ENCODE assay signal across 2 cellular contexts in genomic region chr18:50090370-50091312, GRCh38.
TF ChIP-seq lines count a peak whose summit lies in the region.

No MANE protein-coding gene starts in this region.

TF ChIP-seq in HepG2, 621 proteins besides CTCF, POLR2A, EP300 and RAD21 (continued from another document and continues in another):
- no peak for TF ChIP-seq STAT6 (CRISPR knock-in tag; IDR thresholded peaks at IDR 0.05; ENCODE audit: borderline replicate concordance)
- TF ChIP-seq CREM (IDR thresholded peaks at IDR 0.05), result peak; percentile 23; the same call in 1 of the 2 replicates
- no peak for TF ChIP-seq CREM (CRISPR knock-in tag; IDR thresholded peaks at IDR 0.05)
- no peak for TF ChIP-seq ZNF562 (CRISPR knock-in tag; IDR thresholded peaks at IDR 0.05; ENCODE audit: borderline replicate concordance)
- TF ChIP-seq CBFB (CRISPR knock-in tag; IDR thresholded peaks at IDR 0.05), result no peak
- TF ChIP-seq KDM6A (CRISPR knock-in tag; IDR thresholded peaks at IDR 0.05; ENCODE audit: low read depth), result peak; percentile 52; the same call in 1 of the 2 replicates
- no peak for TF ChIP-seq NR3C1 (CRISPR knock-in tag; IDR thresholded peaks at IDR 0.05)
- TF ChIP-seq ZNF10 (CRISPR knock-in tag; IDR thresholded peaks at IDR 0.05; ENCODE audit: borderline replicate concordance, low read depth), result no peak
- no peak for TF ChIP-seq ZNF136 (CRISPR knock-in tag; IDR thresholded peaks at IDR 0.05; ENCODE audit: low read depth)
- no peak for TF ChIP-seq CREB3 (CRISPR knock-in tag; IDR thresholded peaks at IDR 0.05)
- TF ChIP-seq MXD4 (CRISPR knock-in tag; IDR thresholded peaks at IDR 0.05), result no peak
- no peak for TF ChIP-seq ZNF382 (CRISPR knock-in tag; IDR thresholded peaks at IDR 0.05; ENCODE audit: borderline replicate concordance)
- TF ChIP-seq ZNF850 (CRISPR knock-in tag; conservative IDR thresholded peaks at IDR 0.05), result no peak
- peak; percentile 27; the same call in 1 of the 2 replicates for TF ChIP-seq NR2F2 (IDR thresholded peaks at IDR 0.05; ENCODE audit: borderline replicate concordance, low read depth)
- no peak for TF ChIP-seq U2AF2 (IDR thresholded peaks at IDR 0.05; ENCODE audit: low read depth, low read length)
- no peak for TF ChIP-seq POLR2G (IDR thresholded peaks at IDR 0.05; ENCODE audit: low read depth, low read length)
- TF ChIP-seq TFAP4 (IDR thresholded peaks at IDR 0.05; ENCODE audit: borderline replicate concordance, low read depth), result peak; percentile 16; the same call in 1 of the 2 replicates
- TF ChIP-seq TGIF2 (CRISPR knock-in tag; IDR thresholded peaks at IDR 0.05), result 0 out of 2 replicates have a peak, but pooled peaks have one; percentile 31
- peak; percentile 35; the same call in 1 of the 2 replicates for TF ChIP-seq UBTF (CRISPR knock-in tag; IDR thresholded peaks at IDR 0.05)
- peak; percentile 84 for TF ChIP-seq TEAD3 (CRISPR knock-in tag; optimal IDR thresholded peaks at IDR 0.05; ENCODE audit: borderline replicate concordance)
- TF ChIP-seq SRSF4 (IDR thresholded peaks at IDR 0.05; ENCODE audit: low read depth, low read length, poor library complexity, severe bottlenecking), result no peak
- TF ChIP-seq POGZ (CRISPR knock-in tag; IDR thresholded peaks at IDR 0.05), result peak; percentile 56
- TF ChIP-seq YEATS2 (CRISPR knock-in tag; IDR thresholded peaks at IDR 0.05; ENCODE audit: borderline replicate concordance), result no peak
- TF ChIP-seq PPARG (CRISPR knock-in tag; conservative IDR thresholded peaks at IDR 0.05), result 0 out of 2 replicates have a peak, but pooled peaks have one; percentile 46
- no peak for TF ChIP-seq RXRB (CRISPR knock-in tag; IDR thresholded peaks at IDR 0.05; ENCODE audit: borderline replicate concordance)
- TF ChIP-seq SOX13 (IDR thresholded peaks at IDR 0.05), result no peak
- peak in 1 of 2 experiments; percentile 56; a peak in 2 of 4 replicates for TF ChIP-seq SOX13 (CRISPR knock-in tag; conservative IDR thresholded peaks at IDR 0.05 in 1 of 2, IDR thresholded peaks at IDR 0.05 in 1 of 2)
- peak; percentile 42; the same call in 1 of the 2 replicates for TF ChIP-seq SOX5 (CRISPR knock-in tag; IDR thresholded peaks at IDR 0.05; ENCODE audit: borderline replicate concordance)
- no peak for TF ChIP-seq MTF1 (CRISPR knock-in tag; IDR thresholded peaks at IDR 0.05)
- TF ChIP-seq EZH2 (conservative IDR thresholded peaks at IDR 0.05; ENCODE audit: low read depth, low read length), result no peak
- peak; percentile 62 for TF ChIP-seq PHF21A (CRISPR knock-in tag; IDR thresholded peaks at IDR 0.05)
- peak; percentile 27; the same call in 1 of the 2 replicates for TF ChIP-seq KDM1A (CRISPR knock-in tag; IDR thresholded peaks at IDR 0.05)
- no peak for TF ChIP-seq ZNF563 (CRISPR knock-in tag; IDR thresholded peaks at IDR 0.05)

TF ChIP-seq in GM12878, 131 proteins besides CTCF, POLR2A, EP300 and RAD21 (continued from another document):
- TF ChIP-seq PRDM15 (CRISPR knock-in tag; IDR thresholded peaks at IDR 0.05) (no peak), FOXK2 (IDR thresholded peaks at IDR 0.05) (no peak), HDAC6 (IDR thresholded peaks at IDR 0.05; ENCODE audit: unreplicated experiment) (no peak), IRF4 (IDR thresholded peaks at IDR 0.05; ENCODE audit: low read depth, low read length) (no peak)
TF ChIP-seq in GM12878: peak in this region for 16.
